ENCODE assay signal across 17 cellular contexts in genomic region chr9:98724810-98725530, GRCh38. TPM values are rescaled to one million over a fixed set of nuclear protein-coding genes. Genes with fewer than 3 reads are reported as not detected.
DNase-seq lines count a peak whose midpoint lies in the region; ATAC-seq, FAIRE-seq and TF ChIP-seq lines count a peak whose summit lies in the region.
"Had no signal": no experiment of that assay in that cellular context is flagged by ENCODE, and none has a peak within 500 bp of the region (broad histone marks: within the 10 kb centered on the region; RNA-seq: fewer than 3 reads in every experiment).

No MANE protein-coding gene starts in this region.

- H3K9ac ChIP-seq in BLaER1: peak overlapping the region; percentile 34; the same call in 1 of the 2 replicates
- H3K9ac ChIP-seq in H9 (ENCODE audit: extremely low read depth, insufficient read length, low read length): no peak overlapping the region
- no peak overlapping the region for H3K9ac ChIP-seq in K562 (ENCODE audit: insufficient read depth in 1 of 2, low read depth in 2 of 2, low read length in 2 of 2)

- H3K9me1 ChIP-seq in K562 (ENCODE audit: control insufficient read depth, insufficient read depth, low read length): no peaks in the 10 kb centered on the region

- H3K27me3 Mint-ChIP-seq in H9 (ENCODE audit: low read depth): peaks cover 51% of the 10 kb centered on the region

- no peak overlapping the region for H3K4me3 ChIP-seq in heart right ventricle
- H3K4me3 ChIP-seq in BLaER1: no peak overlapping the region
- H3K4me3 ChIP-seq in K562: no peak overlapping the region
- H3K4me3 ChIP-seq: GM12878 had no signal

- no TSS peak for BruUV-seq in K562 (replicated peaks; lab: Mats Ljungman, UMichigan)

- H3K4me1 Mint-ChIP-seq in H9: 0 out of 4 replicates have a peak, but pooled peaks cover 0 to 3% of the 10 kb centered on the region in 2 experiments

- no peak overlapping the region for H3K18ac ChIP-seq in H9 (ENCODE audit: insufficient read length, low read depth, low read length)

- H3K9me3 ChIP-seq in heart right ventricle: peaks cover 0 to 14% (median 0%) of the 10 kb centered on the region in 11 donors
- no peaks in the 10 kb centered on the region; the same call in 1 of the 2 replicates for H3K9me3 ChIP-seq in BLaER1
- no peaks in the 10 kb centered on the region for H3K9me3 ChIP-seq in H9 (ENCODE audit: control insufficient read depth, low read depth, low read length)
- no peaks in the 10 kb centered on the region for H3K9me3 ChIP-seq in K562 (replicated peaks; ENCODE audit: control insufficient read depth, insufficient read depth, low read depth, low read length)

- no peak overlapping the region for H2BK15ac ChIP-seq in H9 (ENCODE audit: low read depth, low read length)

- 62 to 69% methylated on average over 5 of the region's 5 CpGs for WGBS in heart right ventricle, 2 donors
- WGBS in H9 (ENCODE audit: extremely low coverage, insufficient read length, low lambda C conversion rate): no CpG with 5 or more reads among the region's 5 CpGs
- 0% methylated on average over 5 of the region's 5 CpGs for WGBS in K562 (ENCODE audit: insufficient coverage, low coverage, missing lambda C conversion rate)

- no peak overlapping the region for H4K91ac ChIP-seq in H9 (ENCODE audit: insufficient read length, low read depth, low read length)

- H2BK120ac ChIP-seq in H9 (ENCODE audit: low read depth, low read length, poor library complexity, severe bottlenecking): no peak overlapping the region

- CTCF ChIA-PET in K562 (lab: Yijun Ruan, JAX; ENCODE audit: low intra/inter-chr PET ratio): no interaction called here

- no peak overlapping the region for H4K8ac ChIP-seq in H9 (replicated peaks; ENCODE audit: insufficient read length, low read depth, low read length)

- H2BK20ac ChIP-seq in H9 (ENCODE audit: low read depth, low read length, poor library complexity, severe bottlenecking): no peak overlapping the region

- H2AFZ ChIP-seq in H9 (ENCODE audit: low read length): no peak overlapping the region
- H2AFZ ChIP-seq in K562 (ENCODE audit: low read depth, low read length): no peak overlapping the region

- H3K79me1 ChIP-seq in H9 (ENCODE audit: insufficient read depth, low read depth, low read length, poor library complexity, severe bottlenecking): no peaks in the 10 kb centered on the region

- H4K20me1 ChIP-seq in BLaER1: no peaks in the 10 kb centered on the region
- no peaks in the 10 kb centered on the region for H4K20me1 ChIP-seq in H9 (ENCODE audit: control insufficient read depth, insufficient read depth, insufficient read length)
- 0 out of 2 replicates have a peak, but pooled peaks cover 6% of the 10 kb centered on the region for H4K20me1 ChIP-seq in K562 (replicated peaks; ENCODE audit: control insufficient read depth, insufficient read depth, low read length)

- H3K79me2 ChIP-seq in H9 (ENCODE audit: insufficient read depth, low read length): no peaks in the 10 kb centered on the region
- H3K79me2 ChIP-seq in K562 (ENCODE audit: control insufficient read depth, insufficient read depth, low read length): no peaks in the 10 kb centered on the region

- TF ChIP-seq RAD21 in K562 (CRISPR knock-in tag; conservative IDR thresholded peaks at IDR 0.05 in 1 of 2, IDR thresholded peaks at IDR 0.05 in 1 of 2): no peak

- H3K23me2 ChIP-seq in H9 (ENCODE audit: insufficient read length, low read depth, low read length, poor library complexity, severe bottlenecking): no peaks in the 10 kb centered on the region

- H3K27me3 ChIP-seq in heart right ventricle (peaks cover 0 to 35% (median 22%) of the 10 kb centered on the region in 7 donors), BLaER1 (no peaks in the 10 kb centered on the region), H9 (ENCODE audit: insufficient read depth, low read length) (no peaks in the 10 kb centered on the region), K562 (ENCODE audit: control insufficient read depth in 2 of 2, insufficient read depth in 2 of 2, low read length in 2 of 2) (peaks cover 18 to 30% of the 10 kb centered on the region in 2 experiments)

- no peak for FAIRE-seq in K562 (lab: Jason Lieb, UNC)
- FAIRE-seq: GM12878 had no signal

- H3K4me3 Mint-ChIP-seq in H9: no peak overlapping the region
- H3K4me3 Mint-ChIP-seq: CD8-positive, alpha-beta T cell had no signal

- intact Hi-C loops in heart right ventricle (cut with DNase I) (no loop called here), cardiac septum (cut with DNase I) (no loop called here), K562 (cut with micrococcal nuclease) (no loop called here)

- TF ChIP-seq CTCF in heart right ventricle (IDR thresholded peaks at IDR 0.05) (no peak), H9 (conservative IDR thresholded peaks at IDR 0.05) (no peak), K562 (IDR thresholded peaks at IDR 0.05 in 2 of 3, conservative IDR thresholded peaks at IDR 0.05 in 1 of 3; ENCODE audit: insufficient read depth in 2 of 3, low read depth in 1 of 3, low read length in 3 of 3) (no peak)

- H2AK5ac ChIP-seq in H9 (ENCODE audit: insufficient read length, low read length): no peak overlapping the region

- peak overlapping the region in 4 of 10 donors; percentile 21 to 66 (median 37) for H3K27ac ChIP-seq in heart right ventricle
- peak overlapping the region; percentile 83 for H3K27ac ChIP-seq in BLaER1
- H3K27ac ChIP-seq in H9 (ENCODE audit: insufficient read length, low read depth, low read length): no peak overlapping the region
- H3K27ac ChIP-seq in K562 (ENCODE audit: extremely low read depth, low read depth, low read length): no peak overlapping the region

- no peaks in the 10 kb centered on the region for H3K9me3 Mint-ChIP-seq in H9

- H3K4me2 ChIP-seq in BLaER1: peak overlapping the region; percentile 89
- no peak overlapping the region for H3K4me2 ChIP-seq in H9 (ENCODE audit: insufficient read depth, insufficient read length, low read length)
- H3K4me2 ChIP-seq in K562 (ENCODE audit: insufficient read depth, low read length): no peak overlapping the region

- H3K36me3 Mint-ChIP-seq in H9 (ENCODE audit: insufficient read depth in 1 of 3, low read depth in 3 of 3): no peaks in the 10 kb centered on the region
- H3K36me3 Mint-ChIP-seq: CD8-positive, alpha-beta T cell had no signal

- in situ Hi-C loops in K562 (cut with MboI): no loop called here

- H3K27ac Mint-ChIP-seq in H9: no peak overlapping the region
- H3K27ac Mint-ChIP-seq: CD8-positive, alpha-beta T cell had no signal

- no peak overlapping the region for H2BK12ac ChIP-seq in H9 (ENCODE audit: insufficient read length, low read depth, low read length)

- DNase-seq in heart right ventricle (peak in 1 of 2 donors; percentile 29), cardiac septum (ENCODE audit: low spot score) (no peak), H9 (no peak), K562 (ENCODE audit: extremely low read depth in 1 of 4, low spot score in 3 of 4) (no peak), NCI-H748 (lab: John Stamatoyannopoulos, UW; ENCODE audit: unreplicated experiment) (no peak), LoVo (ENCODE audit: low spot score) (no peak)
- DNase-seq: Calu3; CD8-positive, alpha-beta T cell; DMS53; DND-41; EL; GOT3; H7 had no signal

- H3K4me1 ChIP-seq in heart right ventricle: no peaks in the 10 kb centered on the region
- H3K4me1 ChIP-seq in BLaER1: peaks cover 78% of the 10 kb centered on the region
- no peaks in the 10 kb centered on the region for H3K4me1 ChIP-seq in H9 (ENCODE audit: insufficient read depth, low read length)
- H3K4me1 ChIP-seq in K562 (replicated peaks in 1 of 2; ENCODE audit: control insufficient read depth in 2 of 2, insufficient read depth in 2 of 2, low read length in 2 of 2): peaks cover 0 to 5% of the 10 kb centered on the region in 2 experiments; a peak in 2 of 5 replicates

- H3K4ac ChIP-seq in H9 (ENCODE audit: low read depth, low read length): no peak overlapping the region

- no peak overlapping the region for H3T11ph ChIP-seq in H9 (ENCODE audit: low read length)

- ATAC-seq in heart right ventricle: peak in 6 of 8 donors; percentile 29 to 72 (median 47)
- no peak for ATAC-seq in K562
- ATAC-seq: CD8-positive, alpha-beta T cell; GM12878 had no signal

- TF ChIP-seq POLR2A in K562 (conservative IDR thresholded peaks at IDR 0.05): no peak

- POLR2A ChIA-PET in K562 (lab: Yijun Ruan, JAX): interaction anchor here (0.6 to 1.2 kb wide), 3 partner anchors 12 to 440 kb away, joined by 3 to 4 read pairs (median 3); no protein-coding TSS in a partner anchor

- no peak overlapping the region for H2BK5ac ChIP-seq in H9 (ENCODE audit: insufficient read length, low read length)

- no peak overlapping the region for H3K23ac ChIP-seq in H9 (ENCODE audit: insufficient read length, low read depth, low read length)

- no peak for TF ChIP-seq EP300 in K562 (IDR thresholded peaks at IDR 0.05; ENCODE audit: low read length)

- H3K56ac ChIP-seq in H9 (ENCODE audit: insufficient read length, low read depth, low read length): no peak overlapping the region

- no peak overlapping the region for H4K5ac ChIP-seq in H9 (ENCODE audit: insufficient read length, low read depth, low read length)

- H3K36me3 ChIP-seq in heart right ventricle: no peaks in the 10 kb centered on the region
- H3K36me3 ChIP-seq in BLaER1: no peaks in the 10 kb centered on the region
- no peaks in the 10 kb centered on the region for H3K36me3 ChIP-seq in K562 (ENCODE audit: control insufficient read depth, insufficient read depth, low read length)

- peak overlapping the region; percentile 25; the same call in 1 of the 2 replicates for H3K14ac ChIP-seq in H9 (ENCODE audit: insufficient read depth, low read length)

TF ChIP-seq in K562, 482 proteins besides CTCF, POLR2A, EP300 and RAD21 (continues in another document):
- no peak for TF ChIP-seq L3MBTL2 (IDR thresholded peaks at IDR 0.05)

RNA-seq across cellular contexts. Expression of gene GABBR2, which starts 16.2 kb away (rescaled TPM):
- total RNA-seq in heart right ventricle: 1 to 10 TPM in 1 of 10 donors, under 1 TPM in 9; 0.03 to 1.3 (median 0.54) TPM
- polyA plus RNA-seq in heart right ventricle: under 1 TPM; under 0.01 to 0.37 TPM
- total RNA-seq in cardiac septum: 1.1 TPM
- 0.66 and 0.94 TPM in 2 replicates for total RNA-seq in H9 (2021)
- total RNA-seq in K562 (2011; cell fraction: chromatin; rRNA removed; ENCODE audit: low replicate concordance): 3.2 and 3.7 TPM in 2 replicates
- total RNA-seq in K562 (2011; cell fraction: nucleolus; rRNA removed): 1.2 and 1.3 TPM in 2 replicates
- total RNA-seq in K562 (2011; cell fraction: nucleoplasm; rRNA removed): 1.9 and 4.7 TPM in 2 replicates
- total RNA-seq in K562 (2014; rRNA removed): 0.27 and 0.33 TPM in 2 replicates
- total RNA-seq in K562 (2014; rRNA removed; fragmentation: Illumina TruSeq; extraction: Trizol): 0.18 and 0.29 TPM in 2 replicates
- 0.29 and 0.41 TPM in 2 replicates for total RNA-seq in K562 (2015; rRNA removed; fragmentation: Illumina TruSeq; extraction: Trizol)
- total RNA-seq in K562 (2021): 0.42 and 0.47 TPM in 2 replicates
- 0.27 and 0.32 TPM in 2 replicates for polyA plus RNA-seq in K562 (2011; rRNA removed)
- 0.04 and 0.82 TPM in 2 replicates for polyA plus RNA-seq in K562 (2011; cell fraction: cytosol; rRNA removed)
- 0.29 and 0.77 TPM in 2 replicates for polyA plus RNA-seq in K562 (2011; cell fraction: nucleus; rRNA removed)
- 0.40 and 0.44 TPM in 2 replicates for polyA plus RNA-seq in K562 (2012)
- 0.36 and 0.53 TPM in 2 replicates for polyA plus RNA-seq in K562 (2014; fragmentation: Illumina TruSeq; extraction: Trizol)
- 1 to 10 TPM in 1 of 2 experiments, under 1 TPM in 1; 0.15 to 1.9 TPM for polyA plus RNA-seq in K562 (2014; fragmentation: Nextera tagmentation; extraction: Ambion mirVana)
- polyA plus RNA-seq in K562 (2014; rRNA removed): 0.32 and 1.1 TPM in 2 replicates
- 0.30 and 1.1 TPM in 2 replicates for polyA minus RNA-seq in K562 (2011; rRNA and poly(A)+ RNA removed)
- 0.38 and 2.5 TPM in 2 replicates for polyA minus RNA-seq in K562 (2011; cell fraction: cytosol; rRNA and poly(A)+ RNA removed)
- polyA minus RNA-seq in K562 (2011; cell fraction: nucleus; rRNA and poly(A)+ RNA removed): 1.1 and 1.7 TPM in 2 replicates
- total RNA-seq: CD8-positive, alpha-beta T cell; G401; HT-29 had no signal
